In the genomic region with DNA sequence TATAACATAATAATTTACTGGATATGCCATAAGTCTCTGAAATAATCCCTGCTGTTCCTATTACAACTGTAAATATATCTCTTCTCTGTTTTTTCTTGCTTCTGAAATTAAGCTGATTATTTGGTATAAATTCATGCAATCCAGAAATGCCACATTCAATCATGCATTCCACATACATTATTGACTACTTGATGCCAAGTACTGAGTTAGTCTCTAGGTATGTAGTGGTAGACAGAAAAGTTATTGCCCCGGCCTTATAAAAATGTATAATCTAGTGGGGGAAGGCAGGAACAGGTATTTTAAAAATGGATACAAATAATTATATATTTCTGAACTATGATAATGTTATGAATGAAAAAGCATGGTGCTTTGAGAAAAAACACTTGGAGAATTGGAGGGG, we compare ENCODE assay signal across 13 cellular contexts.
DNase-seq lines count a peak whose midpoint lies in the region; ATAC-seq and TF ChIP-seq lines count a peak whose summit lies in the region.
"Had no signal": no experiment of that assay in that cellular context is flagged by ENCODE, and none has a peak within 500 bp of the region (broad histone marks: within the 10 kb centered on the region; RNA-seq: fewer than 3 reads in every experiment).

No MANE protein-coding gene starts in this region.

- TF ChIP-seq EP300 in Ishikawa (IDR thresholded peaks at IDR 0.05; ENCODE audit: borderline replicate concordance), result 0 out of 2 replicates have a peak, but pooled peaks have one; percentile 13
- TF ChIP-seq EP300 in tibial nerve (IDR thresholded peaks at IDR 0.05), result no peak

- no TSS peak for BruUV-seq in A673 (replicated peaks; lab: Mats Ljungman, UMichigan)

- CTCF ChIA-PET in A673 (lab: Charles Lee), result no interaction called here

- no peak for TF ChIP-seq POLR2A in tibial nerve (IDR thresholded peaks at IDR 0.05)

- in situ Hi-C loops in astrocyte of the spinal cord (cut with HindIII; ENCODE audit: low sequenced_read_pairs), result no loop called here

- no peak for TF ChIP-seq RAD21 in Ishikawa (IDR thresholded peaks at IDR 0.05; ENCODE audit: low read depth)

- POLR2A ChIA-PET in A673 (lab: Charles Lee; ENCODE audit: low non-redundant PET), result no interaction called here

- DNase-seq in A673 (ENCODE audit: low spot score) (no peak), astrocyte of the spinal cord (ENCODE audit: low read depth, low spot score) (peak; percentile 52), left lung (no peak), tibial nerve (ENCODE audit: low spot score in 2 of 2) (no peak), dermis blood vessel endothelial cell (no peak)
- DNase-seq: activated CD4-positive, alpha-beta memory T cell treated with anti-CD3 and anti-CD28 coated beads for 36 hours; NCI-H345; pancreas; T-helper 2 cell had no signal

- peaks cover 48% of the 10 kb centered on the region for H3K4me1 ChIP-seq in A673 (ENCODE audit: insufficient read depth, low read length, poor library complexity, severe bottlenecking)
- H3K4me1 ChIP-seq in left lung, result peaks cover 14 to 44% of the 10 kb centered on the region in 2 donors
- peaks cover 0 to 51% (median 16%) of the 10 kb centered on the region in 4 donors for H3K4me1 ChIP-seq in tibial nerve
- H3K4me1 ChIP-seq: body of pancreas had no signal

- WGBS in tibial nerve, 2 donors, result 95 to 98% methylated on average over 1 of the region's 1 CpG

- H3K36me3 ChIP-seq in A673 (ENCODE audit: insufficient read depth, low read length, poor library complexity, severe bottlenecking) (no peaks in the 10 kb centered on the region), left lung (no peaks in the 10 kb centered on the region), tibial nerve (no peaks in the 10 kb centered on the region)
- H3K36me3 ChIP-seq: pancreas had no signal

- no peak for ATAC-seq in left lung
- ATAC-seq in HG03095 (IDR thresholded peaks at IDR 0.05; ENCODE audit: unreplicated experiment), result no peak
- no peak for ATAC-seq in HG02642 (IDR thresholded peaks at IDR 0.05; ENCODE audit: poor library complexity, unreplicated experiment)
- ATAC-seq: body of pancreas had no signal

- H3K27me3 ChIP-seq in A673 (replicated peaks; ENCODE audit: insufficient read depth, low read depth, low read length, poor library complexity) (no peaks in the 10 kb centered on the region), left lung (no peaks in the 10 kb centered on the region), tibial nerve (no peaks in the 10 kb centered on the region)
- H3K27me3 ChIP-seq: body of pancreas, pancreas had no signal

- intact Hi-C loops in A673 (cut with micrococcal nuclease; ENCODE audit: unreplicated experiment), result loop anchor here (5.0 kb wide), 3 partner anchors 84 to 129 kb away; no protein-coding TSS in a partner anchor
- intact Hi-C loops in left lung (cut with DNase I), result no loop called here

- H3K27ac ChIP-seq in A673 (ENCODE audit: low read depth, low read length, poor library complexity, severe bottlenecking), result peak overlapping the region; percentile 94
- H3K27ac ChIP-seq in left lung, result peak overlapping the region; percentile 15 to 67
- peak overlapping the region in 1 of 4 donors; percentile 64 for H3K27ac ChIP-seq in tibial nerve
- H3K27ac ChIP-seq: body of pancreas, pancreas had no signal

- H3K9me3 ChIP-seq in A673 (ENCODE audit: low read depth, low read length, poor library complexity, severe bottlenecking) (peaks cover 4% of the 10 kb centered on the region), left lung (no peaks in the 10 kb centered on the region), tibial nerve (no peaks in the 10 kb centered on the region)
- H3K9me3 ChIP-seq: body of pancreas, pancreas had no signal

- TF ChIP-seq CTCF in A673 (conservative IDR thresholded peaks at IDR 0.05; ENCODE audit: low read depth, low read length) (no peak), astrocyte of the spinal cord (IDR thresholded peaks at IDR 0.05; ENCODE audit: low read depth, low read length) (no peak), left lung (IDR thresholded peaks at IDR 0.05) (no peak), tibial nerve (IDR thresholded peaks at IDR 0.05) (no peak)

- no peak overlapping the region for H3K4me3 ChIP-seq in A673 (ENCODE audit: low read depth, low read length, poor library complexity, severe bottlenecking)
- H3K4me3 ChIP-seq in astrocyte of the spinal cord (ENCODE audit: low read depth, low read length), result no peak overlapping the region
- no peak overlapping the region for H3K4me3 ChIP-seq in left lung
- no peak overlapping the region for H3K4me3 ChIP-seq in tibial nerve
- H3K4me3 ChIP-seq: body of pancreas, pancreas had no signal

TF ChIP-seq in Ishikawa, 13 proteins besides CTCF, POLR2A, EP300 and RAD21:
- TF ChIP-seq TCF12 (IDR thresholded peaks at IDR 0.05; ENCODE audit: low read depth) (no peak), FOXM1 (IDR thresholded peaks at IDR 0.05; ENCODE audit: borderline replicate concordance, low read depth) (0 out of 2 replicates have a peak, but pooled peaks have one; percentile 29), MAX (IDR thresholded peaks at IDR 0.05) (no peak), TEAD4 (IDR thresholded peaks at IDR 0.05) (peak; percentile 74), TAF1 (IDR thresholded peaks at IDR 0.05; ENCODE audit: low read depth) (no peak), CREB1 (IDR thresholded peaks at IDR 0.05; ENCODE audit: low read depth) (no peak), NFIC (IDR thresholded peaks at IDR 0.05) (peak; percentile 43; the same call in 1 of the 2 replicates), USF1 (IDR thresholded peaks at IDR 0.05) (no peak), ZBTB7A (IDR thresholded peaks at IDR 0.05; ENCODE audit: low read depth) (no peak), EGR1 (IDR thresholded peaks at IDR 0.05) (no peak)
